In the genomic region with DNA sequence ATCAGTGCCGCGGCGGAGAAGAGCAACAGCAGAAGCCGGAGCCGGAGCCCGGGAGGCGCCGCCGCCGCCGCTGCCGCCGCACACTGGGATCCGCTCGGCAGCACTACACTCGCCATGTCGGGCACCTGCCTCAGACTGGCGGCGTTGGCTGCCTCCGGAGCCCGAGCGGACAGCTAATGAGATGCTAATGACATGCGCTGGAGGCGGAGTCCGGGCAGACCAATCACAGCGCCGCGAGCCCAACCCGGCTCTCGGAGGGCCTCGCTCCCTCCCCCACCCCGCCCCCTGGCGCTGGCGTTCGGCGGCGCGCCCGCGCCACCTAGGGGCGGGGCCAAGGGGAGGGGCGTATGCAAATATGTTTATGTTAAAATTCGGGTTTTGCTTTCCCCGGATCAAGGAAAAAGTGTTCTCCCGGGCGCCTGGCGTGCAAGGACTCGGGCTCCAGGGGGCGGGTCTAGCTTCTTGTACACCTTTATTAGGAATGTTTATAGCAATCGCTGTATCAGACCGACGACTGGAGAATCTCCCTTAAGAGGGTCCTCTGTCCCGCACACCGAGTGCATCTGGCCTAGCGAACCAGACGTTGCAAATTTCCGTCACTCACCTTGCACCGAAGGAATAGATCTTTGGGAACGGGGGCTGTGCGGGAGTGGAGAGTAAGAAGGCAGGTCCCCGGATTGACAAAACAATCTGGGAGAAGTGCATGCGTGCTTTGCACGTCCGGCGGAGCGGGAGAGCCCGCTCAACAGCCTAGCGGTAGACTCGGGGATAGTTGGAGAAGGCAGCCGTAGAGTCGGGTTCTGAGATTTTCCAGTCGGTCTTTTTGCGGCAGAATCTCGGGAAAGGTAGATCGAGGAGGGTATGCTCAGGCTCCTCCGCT, we compare ENCODE assay signal across 8 cellular contexts.
DNase-seq lines count a peak whose midpoint lies in the region; ATAC-seq and TF ChIP-seq lines count a peak whose summit lies in the region.

A gene (minus strand): TSS at position 137 of the 880 bp plus-strand sequence.

- peak; percentile 83 for ATAC-seq in HG03439 (IDR thresholded peaks at IDR 0.05; ENCODE audit: unreplicated experiment)

- peak; percentile 63 for TF ChIP-seq POLR2A in GM15510 (IDR thresholded peaks at IDR 0.05; ENCODE audit: borderline replicate concordance, extremely low read depth, insufficient read length)
- no peak for TF ChIP-seq POLR2A in erythroblast (IDR thresholded peaks at IDR 0.05; ENCODE audit: low read length)

- DNase-seq in NCI-H82 treated with DMSO at 0.1 percent for 48 hours (lab: John Stamatoyannopoulos, UW; ENCODE audit: unreplicated experiment), result peak; percentile 83
- DNase-seq in activated T-cell treated with anti-CD3 and anti-CD28 coated beads for 48 hours (ENCODE audit: low read depth), result peak; percentile 74
- DNase-seq in erythroblast (lab: John Stamatoyannopoulos, UW), result peak; percentile 47 to 48
- DNase-seq in middle frontal gyrus (ENCODE audit: extremely low spot score, low spot score), result peak; percentile 99
- DNase-seq in stimulated activated CD8-positive, alpha-beta memory T cell treated with anti-CD3 and anti-CD28 coated beads, Interleukin-15, amount 100 ng/mL, for 4 hours (ENCODE audit: low read depth in 2 of 2), result peak; percentile 50 to 65
- no peak for DNase-seq in Kasumi-1 (lab: John Stamatoyannopoulos, UW)

Comparison
In these comparisons a context has a peak if more than half of its experiments do, and no peak if none do; other contexts are left out.
1. DNase-seq: peak in NCI-H82 treated with DMSO at 0.1 percent for 48 hours (single experiment), activated T-cell treated with anti-CD3 and anti-CD28 coated beads for 48 hours (single experiment), erythroblast (2 of 2), middle frontal gyrus (single experiment) and stimulated activated CD8-positive, alpha-beta memory T cell treated with anti-CD3 and anti-CD28 coated beads, Interleukin-15, amount 100 ng/mL, for 4 hours (2 of 2); none in Kasumi-1 (0 of 2).